In the genomic region with DNA sequence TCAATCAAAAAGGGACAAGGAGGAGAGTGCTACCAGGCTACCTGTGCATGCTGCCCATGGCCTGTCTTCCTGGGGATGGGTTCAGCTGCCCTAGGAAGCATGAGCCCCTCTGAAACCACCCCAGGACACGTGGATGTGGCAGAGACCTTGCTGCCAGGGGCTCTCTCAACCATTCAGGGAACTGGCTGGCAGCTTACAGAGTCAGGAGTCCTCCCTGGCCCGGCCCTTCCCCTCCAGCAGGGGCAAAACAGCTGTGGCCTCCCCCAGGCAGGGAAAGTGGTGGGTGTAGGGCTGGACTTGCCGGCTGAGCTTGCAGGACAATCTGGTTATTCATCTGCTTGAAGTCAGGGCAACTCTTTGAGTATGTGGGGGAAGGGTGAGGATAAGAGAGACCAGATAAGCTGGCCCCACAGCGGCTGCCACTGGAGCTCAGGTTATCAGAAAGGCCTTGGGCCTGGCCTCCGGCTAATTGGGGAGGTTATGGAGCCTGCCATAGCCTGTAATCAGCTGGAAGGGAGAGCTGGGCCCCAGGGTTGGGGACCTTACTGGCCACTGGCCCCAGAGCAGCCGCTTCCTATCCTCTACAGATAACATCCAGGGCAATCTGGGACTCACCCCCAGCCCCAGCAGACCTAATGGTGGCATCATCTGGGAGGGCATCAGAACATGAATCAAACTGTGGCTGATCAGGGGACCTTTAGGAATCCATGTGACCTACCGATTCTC, we compare ENCODE assay signal across 1 cellular context.
TF ChIP-seq lines count a peak whose summit lies in the region.

No MANE protein-coding gene starts in this region.

TF ChIP-seq in HepG2, 621 proteins besides CTCF, POLR2A, EP300 and RAD21 (continued from another document and continues in another):
- TF ChIP-seq ZBTB37 (CRISPR knock-in tag; IDR thresholded peaks at IDR 0.05) = peak; percentile 94
- 0 out of 2 replicates have a peak, but pooled peaks have one; percentile 45 for TF ChIP-seq ZNF558 (CRISPR knock-in tag; IDR thresholded peaks at IDR 0.05; ENCODE audit: borderline replicate concordance)
- peak; percentile 35; the same call in 1 of the 2 replicates for TF ChIP-seq ETV5 (CRISPR knock-in tag; IDR thresholded peaks at IDR 0.05; ENCODE audit: borderline replicate concordance)
- no peak for TF ChIP-seq SNRNP70 (IDR thresholded peaks at IDR 0.05; ENCODE audit: low read depth, low read length)
- TF ChIP-seq KLF9 (CRISPR knock-in tag; IDR thresholded peaks at IDR 0.05; ENCODE audit: low read depth) = no peak
- no peak for TF ChIP-seq ZNF274 (CRISPR knock-in tag; IDR thresholded peaks at IDR 0.05)
- peak; percentile 74; the same call in 1 of the 2 replicates for TF ChIP-seq ZBTB20 (CRISPR knock-in tag; IDR thresholded peaks at IDR 0.05; ENCODE audit: borderline replicate concordance, low read depth)
- TF ChIP-seq TAF1 (CRISPR knock-in tag; IDR thresholded peaks at IDR 0.05) = peak; percentile 51; the same call in 1 of the 2 replicates
- TF ChIP-seq ZBTB34 (CRISPR knock-in tag; IDR thresholded peaks at IDR 0.05) = peak; percentile 97
- peak; percentile 82 for TF ChIP-seq NCOA2 (CRISPR knock-in tag; IDR thresholded peaks at IDR 0.05)
- TF ChIP-seq MAX (IDR thresholded peaks at IDR 0.05) = peak; percentile 15; the same call in 1 of the 2 replicates
- no peak for TF ChIP-seq ZUFSP (CRISPR knock-in tag; IDR thresholded peaks at IDR 0.05; ENCODE audit: borderline replicate concordance)
- TF ChIP-seq RELA (CRISPR knock-in tag; IDR thresholded peaks at IDR 0.05) = peak; percentile 49; the same call in 1 of the 2 replicates
- TF ChIP-seq AGO2 (optimal IDR thresholded peaks at IDR 0.05; ENCODE audit: low read depth, low read length) = peak; percentile 80
- peak; percentile 71; the same call in 1 of the 2 replicates for TF ChIP-seq ZNF350 (CRISPR knock-in tag; IDR thresholded peaks at IDR 0.05; ENCODE audit: borderline replicate concordance, low read depth)
- TF ChIP-seq ZFP36L1 (CRISPR knock-in tag; IDR thresholded peaks at IDR 0.05) = no peak
- 0 out of 2 replicates have a peak, but pooled peaks have one; percentile 25 for TF ChIP-seq KLF11 (CRISPR knock-in tag; IDR thresholded peaks at IDR 0.05)
- TF ChIP-seq ZFP91 (CRISPR knock-in tag; IDR thresholded peaks at IDR 0.05; ENCODE audit: borderline replicate concordance) = peak; percentile 92; the same call in 1 of the 2 replicates
- no peak for TF ChIP-seq ATF3 (CRISPR knock-in tag; IDR thresholded peaks at IDR 0.05)
- no peak for TF ChIP-seq ZNF572 (CRISPR knock-in tag; IDR thresholded peaks at IDR 0.05)
- TF ChIP-seq, protein P1, sequence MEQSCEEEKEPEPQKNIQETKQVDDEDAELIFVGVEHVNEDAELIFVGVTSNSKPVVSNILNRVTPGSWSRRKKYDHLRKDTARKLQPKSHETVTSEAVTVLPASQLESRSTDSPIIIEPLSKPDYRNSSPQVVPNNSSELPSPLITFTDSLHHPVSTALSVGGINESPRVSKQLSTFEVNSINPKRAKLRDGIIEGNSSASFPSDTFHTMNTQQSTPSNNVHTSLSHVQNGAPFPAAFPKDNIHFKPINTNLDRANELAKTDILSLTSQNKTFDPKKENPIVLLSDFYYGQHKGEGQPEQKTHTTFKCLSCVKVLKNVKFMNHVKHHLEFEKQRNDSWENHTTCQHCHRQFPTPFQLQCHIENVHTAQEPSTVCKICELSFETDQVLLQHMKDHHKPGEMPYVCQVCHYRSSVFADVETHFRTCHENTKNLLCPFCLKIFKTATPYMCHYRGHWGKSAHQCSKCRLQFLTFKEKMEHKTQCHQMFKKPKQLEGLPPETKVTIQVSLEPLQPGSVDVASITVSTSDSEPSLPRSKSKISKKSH (CRISPR knock-in tag; IDR thresholded peaks at IDR 0.05; ENCODE audit: borderline replicate concordance) = peak; percentile 78
- TF ChIP-seq ARHGAP35 (CRISPR knock-in tag; IDR thresholded peaks at IDR 0.05; ENCODE audit: borderline replicate concordance) = no peak; the same call in 1 of the 2 replicates
- TF ChIP-seq CBX1 (IDR thresholded peaks at IDR 0.05; ENCODE audit: low read depth) = no peak
- TF ChIP-seq FOXJ3 (CRISPR knock-in tag; IDR thresholded peaks at IDR 0.05; ENCODE audit: borderline replicate concordance) = peak; percentile 79; the same call in 1 of the 2 replicates
- no peak for TF ChIP-seq SYNCRIP (IDR thresholded peaks at IDR 0.05; ENCODE audit: insufficient read depth, low read depth, low read length)
- TF ChIP-seq KDM5A (IDR thresholded peaks at IDR 0.05; ENCODE audit: borderline replicate concordance, low read length) = no peak
- TF ChIP-seq, protein P2, sequence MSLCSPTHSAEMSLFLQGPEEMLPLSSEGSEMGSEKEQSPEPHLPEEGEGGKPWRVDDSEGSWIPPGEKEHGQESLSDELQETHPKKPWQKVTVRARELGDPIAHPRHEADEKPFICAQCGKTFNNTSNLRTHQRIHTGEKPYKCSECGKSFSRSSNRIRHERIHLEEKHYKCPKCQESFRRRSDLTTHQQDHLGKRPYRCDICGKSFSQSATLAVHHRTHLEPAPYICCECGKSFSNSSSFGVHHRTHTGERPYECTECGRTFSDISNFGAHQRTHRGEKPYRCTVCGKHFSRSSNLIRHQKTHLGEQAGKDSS (CRISPR knock-in tag; IDR thresholded peaks at IDR 0.05; ENCODE audit: borderline replicate concordance, low read depth) = no peak
- TF ChIP-seq ZNF746 (CRISPR knock-in tag; IDR thresholded peaks at IDR 0.05) = peak; percentile 64
- TF ChIP-seq CREM (IDR thresholded peaks at IDR 0.05) = peak; percentile 58; the same call in 1 of the 2 replicates
- no peak for TF ChIP-seq CREM (CRISPR knock-in tag; IDR thresholded peaks at IDR 0.05)
- no peak for TF ChIP-seq ZSCAN12 (CRISPR knock-in tag; IDR thresholded peaks at IDR 0.05)
- peak; percentile 61; the same call in 1 of the 2 replicates for TF ChIP-seq HDAC1 (CRISPR knock-in tag; IDR thresholded peaks at IDR 0.05)
- TF ChIP-seq FLYWCH1 (CRISPR knock-in tag; IDR thresholded peaks at IDR 0.05) = no peak
- TF ChIP-seq GTF2F1 (IDR thresholded peaks at IDR 0.05; ENCODE audit: low read length) = no peak
- no peak for TF ChIP-seq CEBPZ (IDR thresholded peaks at IDR 0.05; ENCODE audit: low read length)
- peak; percentile 77 for TF ChIP-seq YEATS4 (CRISPR knock-in tag; IDR thresholded peaks at IDR 0.05; ENCODE audit: borderline replicate concordance)
- TF ChIP-seq ZNF441 (CRISPR knock-in tag; IDR thresholded peaks at IDR 0.05; ENCODE audit: borderline replicate concordance) = no peak
- no peak for TF ChIP-seq NBN (conservative IDR thresholded peaks at IDR 0.05)
- TF ChIP-seq MZF1 (CRISPR knock-in tag; IDR thresholded peaks at IDR 0.05; ENCODE audit: borderline replicate concordance) = no peak
- no peak for TF ChIP-seq ZFP62 (CRISPR knock-in tag; IDR thresholded peaks at IDR 0.05)
- no peak for TF ChIP-seq ZNF720 (CRISPR knock-in tag; IDR thresholded peaks at IDR 0.05)
- TF ChIP-seq ELK4 (CRISPR knock-in tag; IDR thresholded peaks at IDR 0.05; ENCODE audit: borderline replicate concordance) = no peak
- TF ChIP-seq KDM3A (CRISPR knock-in tag; IDR thresholded peaks at IDR 0.05; ENCODE audit: low read depth) = 0 out of 2 replicates have a peak, but pooled peaks have one; percentile 28
- no peak for TF ChIP-seq MYNN (CRISPR knock-in tag; IDR thresholded peaks at IDR 0.05; ENCODE audit: low read depth)
- peak; percentile 83 for TF ChIP-seq HOXA3 (CRISPR knock-in tag; IDR thresholded peaks at IDR 0.05)
- no peak for TF ChIP-seq FOXC1 (CRISPR knock-in tag; IDR thresholded peaks at IDR 0.05; ENCODE audit: borderline replicate concordance)
- no peak for TF ChIP-seq ZNF816 (CRISPR knock-in tag; IDR thresholded peaks at IDR 0.05; ENCODE audit: borderline replicate concordance)
- TF ChIP-seq HOXA7 (CRISPR knock-in tag; IDR thresholded peaks at IDR 0.05) = no peak
- TF ChIP-seq AHR (CRISPR knock-in tag; IDR thresholded peaks at IDR 0.05) = no peak; the same call in 1 of the 2 replicates
- TF ChIP-seq BRD4 (CRISPR knock-in tag; IDR thresholded peaks at IDR 0.05) = peak; percentile 64; the same call in 1 of the 2 replicates
- TF ChIP-seq ZNF709 (CRISPR knock-in tag; IDR thresholded peaks at IDR 0.05) = 0 out of 2 replicates have a peak, but pooled peaks have one; percentile 62
- TF ChIP-seq ZNF782 (CRISPR knock-in tag; IDR thresholded peaks at IDR 0.05; ENCODE audit: borderline replicate concordance) = no peak; the same call in 1 of the 2 replicates
